Comparison of ENCODE assay signal across 8 cellular contexts in genomic region chr19:53192771-53193533, GRCh38. TPM values are rescaled to one million over a fixed set of nuclear protein-coding genes. Genes with fewer than 3 reads are reported as not detected.
A peak's percentile ranks its signal among the peaks of the same experiment; 100 is the strongest.
DNase-seq lines count a peak whose midpoint lies in the region; ATAC-seq, FAIRE-seq and TF ChIP-seq lines count a peak whose summit lies in the region.

Gene ZNF665, minus strand, starts transcription at chr19:53193358. Its CDS starts 10,460 bp downstream, at chr19:53182898.

- DNase-seq in D721Med (ENCODE audit: insufficient read length, low spot score) (peak; percentile 43), HL-60 (ENCODE audit: low read depth in 1 of 2, low spot score in 1 of 2) (peak; percentile 23 to 73), SKM-1 (lab: John Stamatoyannopoulos, UW; ENCODE audit: unreplicated experiment) (peak; percentile 60), heart left ventricle (peak; percentile 89 to 93 (median 92)), pancreas (peak; percentile 85 to 94 (median 88)), testis (peak; percentile 93)
- DNase-seq in activated naive CD8-positive, alpha-beta T cell treated with anti-CD3 and anti-CD28 coated beads, Interleukin-2, amount 50 U/mL, for 24 hours = peak; percentile 77

- 0 to 1% (median 1%) methylated on average over 30 to 53 of the region's 53 CpGs for WGBS in heart left ventricle, 4 donors
- WGBS in pancreas, 2 donors = 1% methylated on average over 53 of the region's 53 CpGs
- whole genome bisulfite sequencing in testis, 2 donors = 0 to 1% methylated on average over 27 to 53 of the region's 53 CpGs

- H3K9me3 ChIP-seq in heart left ventricle (peaks cover 0 to 4% (median 0%) of the 10 kb centered on the region in 12 donors), pancreas (no peaks in the 10 kb centered on the region), testis (no peaks in the 10 kb centered on the region)

- intact Hi-C loops in heart left ventricle (cut with DNase I) (loop anchor here (5.0 to 10.0 kb wide), 12 partner anchors 36 to 552 kb away; partner anchors contain the start of genes ZNF525 (in 2 of the 10), VN1R2 (in 1 of the 10), ZNF160 (in 1 of the 10) and ZNF347 (in 1 of the 10)), pancreas (cut with DNase I) (loop anchor here in 1 of 3 donors (10.0 kb wide), 1 partner anchor 172 kb away; the partner anchor contains the start of gene ZNF525), testis (cut with DNase I; ENCODE audit: low total_unique reads) (no loop called here)

- H3K9me3 Mint-ChIP-seq in activated naive CD8-positive, alpha-beta T cell treated with anti-CD3 and anti-CD28 coated beads, Interleukin-2, amount 50 U/mL, for 24 hours = peaks cover 54% of the 10 kb centered on the region

- H3K4me3 ChIP-seq in HL-60 (replicated peaks; ENCODE audit: insufficient read depth, low read length) (no peak within 1 kb of the TSS), heart left ventricle (peak within 1 kb of the TSS; percentile 58 to 98 (median 78)), pancreas (peak within 1 kb of the TSS; percentile 53 to 82 (median 64)), testis (peak within 1 kb of the TSS; percentile 70 to 85)

- H3K27me3 Mint-ChIP-seq in activated naive CD8-positive, alpha-beta T cell treated with anti-CD3 and anti-CD28 coated beads, Interleukin-2, amount 50 U/mL, for 24 hours = no peaks in the 10 kb centered on the region

- TF ChIP-seq POLR2A in heart left ventricle (IDR thresholded peaks at IDR 0.05) (peak in 1 of 2 donors; percentile 55), testis (IDR thresholded peaks at IDR 0.05) (no peak)

- peak; percentile 70 for ATAC-seq in activated naive CD8-positive, alpha-beta T cell treated with anti-CD3 and anti-CD28 coated beads, Interleukin-2, amount 50 U/mL, for 24 hours
- ATAC-seq in heart left ventricle (peak; percentile 85 to 88 (median 86)), pancreas (peak; percentile 78 to 89 (median 84)), GM19467 (IDR thresholded peaks at IDR 0.05; ENCODE audit: unreplicated experiment) (no peak)

- peak within 1 kb of the TSS; percentile 82 for H3K27ac Mint-ChIP-seq in activated naive CD8-positive, alpha-beta T cell treated with anti-CD3 and anti-CD28 coated beads, Interleukin-2, amount 50 U/mL, for 24 hours

- no peak for FAIRE-seq in D721Med (lab: Jason Lieb, UNC)
- FAIRE-seq in pancreas (lab: Jason Lieb, UNC) = no peak

- H3K36me3 Mint-ChIP-seq in activated naive CD8-positive, alpha-beta T cell treated with anti-CD3 and anti-CD28 coated beads, Interleukin-2, amount 50 U/mL, for 24 hours (ENCODE audit: low read depth) = peaks cover 46% of the 10 kb centered on the region

- H3K27me3 ChIP-seq in HL-60 (ENCODE audit: insufficient read depth, poor library complexity, severe bottlenecking) (no peaks in the 10 kb centered on the region), heart left ventricle (no peaks in the 10 kb centered on the region), pancreas (no peaks in the 10 kb centered on the region), testis (no peaks in the 10 kb centered on the region)

- peaks cover 34% of the 10 kb centered on the region for H3K4me1 Mint-ChIP-seq in activated naive CD8-positive, alpha-beta T cell treated with anti-CD3 and anti-CD28 coated beads, Interleukin-2, amount 50 U/mL, for 24 hours

- H3K4me1 ChIP-seq in heart left ventricle (peaks cover 0 to 33% (median 13%) of the 10 kb centered on the region in 12 donors), pancreas (no peaks in the 10 kb centered on the region), testis (no peaks in the 10 kb centered on the region)

- H3K4me3 Mint-ChIP-seq in activated naive CD8-positive, alpha-beta T cell treated with anti-CD3 and anti-CD28 coated beads, Interleukin-2, amount 50 U/mL, for 24 hours = peak within 1 kb of the TSS; percentile 83

- H3K27ac ChIP-seq in HL-60 (replicated peaks) (peak within 1 kb of the TSS; percentile 57), heart left ventricle (peak within 1 kb of the TSS; percentile 15 to 90 (median 74)), pancreas (peak within 1 kb of the TSS; percentile 17 to 70 (median 54)), testis (peak within 1 kb of the TSS in 1 of 2 donors; percentile 37)

- H3K36me3 ChIP-seq in heart left ventricle (peaks cover 0 to 12% (median 0%) of the 10 kb centered on the region in 9 donors), pancreas (no peaks in the 10 kb centered on the region), testis (ENCODE audit: low read depth, missing control alignments) (no peaks in the 10 kb centered on the region)

- TF ChIP-seq CTCF in D721Med (IDR thresholded peaks at IDR 0.05; ENCODE audit: insufficient read depth, missing control alignments) (no peak), HL-60 (IDR thresholded peaks at IDR 0.05; ENCODE audit: insufficient read depth, low read length) (no peak), heart left ventricle (IDR thresholded peaks at IDR 0.05) (no peak), pancreas (IDR thresholded peaks at IDR 0.05) (no peak), testis (IDR thresholded peaks at IDR 0.05) (no peak)

RNA-seq across cellular contexts. Expression of gene ZNF665, which starts in this region (rescaled TPM):
- 1 to 10 TPM in 4 of 9 donors, under 1 TPM in 5; 0.38 to 3.6 (median 1.00) TPM for total RNA-seq in heart left ventricle
- 1 to 10 TPM in 1 of 2 donors, under 1 TPM in 1; 0.85 to 1.2 TPM for polyA plus RNA-seq in heart left ventricle
- 1 to 10 TPM; 1.4 to 4.0 (median 1.5) TPM for total RNA-seq in pancreas
- polyA plus RNA-seq in pancreas = 1 to 10 TPM; 1.4 to 1.9 TPM
- total RNA-seq in testis = 10 to 100 TPM in 1 of 2 donors, 1 to 10 TPM in 1; 7.6 to 11.7 TPM
- polyA plus RNA-seq in testis (ENCODE audit: insufficient read depth, low read depth, low replicate concordance) = 4.2 TPM

Comparison
In these comparisons a context has a peak if more than half of its experiments do, and no peak if none do; other contexts are left out.
1. DNase-seq: peak in every context shown above with its lines; median percentile 93 in testis; 92 in heart left ventricle; 88 in pancreas; 77 in activated naive CD8-positive, alpha-beta T cell treated with anti-CD3 and anti-CD28 coated beads, Interleukin-2, amount 50 U/mL, for 24 hours; 60 in SKM-1; 48 in HL-60; 43 in D721Med.